Comparison of ENCODE assay signal across 10 cellular contexts in the genomic region with DNA sequence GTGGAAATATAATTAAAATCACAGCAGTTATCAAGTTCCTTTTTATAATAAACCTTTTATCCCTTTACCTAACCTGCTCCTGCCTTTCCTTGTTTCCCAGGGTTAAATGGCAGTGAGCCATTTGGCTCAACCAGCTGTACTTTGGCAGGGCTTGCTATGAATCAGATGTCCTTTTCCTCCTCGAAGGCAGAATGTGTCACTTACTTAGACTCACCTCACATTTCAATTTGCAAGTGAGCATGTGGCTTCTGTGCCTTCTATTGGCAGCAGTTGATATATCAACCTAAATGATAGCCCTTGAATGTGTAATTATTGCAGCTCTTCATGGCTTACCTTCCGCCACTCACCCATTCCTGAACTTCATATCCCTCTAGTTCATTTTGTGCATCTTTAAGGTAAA.
DNase-seq lines count a peak whose midpoint lies in the region; ATAC-seq and TF ChIP-seq lines count a peak whose summit lies in the region.
"Had no signal": no experiment of that assay in that cellular context is flagged by ENCODE, and none has a peak within 500 bp of the region (broad histone marks: within the 10 kb centered on the region; RNA-seq: fewer than 3 reads in every experiment).

No MANE protein-coding gene starts in this region.

- H3K27ac ChIP-seq in breast epithelium, result peak overlapping the region in 1 of 2 donors; percentile 0
- H3K27ac ChIP-seq in upper lobe of left lung, result peak overlapping the region in 1 of 4 donors; percentile 18
- H3K27ac ChIP-seq: dorsolateral prefrontal cortex had no signal

- peak; percentile 87 for DNase-seq in M059J (ENCODE audit: low read depth)
- DNase-seq in breast epithelium (ENCODE audit: low spot score in 2 of 2), result peak; percentile 58 to 74
- DNase-seq in inferior parietal cortex (ENCODE audit: extremely low spot score), result peak; percentile 20
- DNase-seq in upper lobe of left lung, result peak in 1 of 2 donors; percentile 62
- no peak for DNase-seq in NOMO-1 treated with dmso at 0.1 percent for 144 hours (lab: John Stamatoyannopoulos, UW; ENCODE audit: unreplicated experiment)
- no peak for DNase-seq in ACHN
- DNase-seq in occipital lobe (lab: John Stamatoyannopoulos, UW), result no peak
- DNase-seq: dorsolateral prefrontal cortex had no signal

- 44 to 68% methylated on average over 2 of the region's 2 CpGs for WGBS in upper lobe of left lung, 2 donors

- peak in 1 of 4 donors; percentile 39 for TF ChIP-seq EP300 in upper lobe of left lung (IDR thresholded peaks at IDR 0.05)

- H3K4me1 ChIP-seq in breast epithelium (peaks cover 0 to 8% of the 10 kb centered on the region in 2 donors), upper lobe of left lung (peaks cover 4 to 25% (median 15%) of the 10 kb centered on the region in 4 donors)

- no peak overlapping the region for H3K4me3 ChIP-seq in breast epithelium
- no peak overlapping the region for H3K4me3 ChIP-seq in upper lobe of left lung
- H3K4me3 ChIP-seq: dorsolateral prefrontal cortex had no signal

- in situ Hi-C loops in ACHN (cut with HindIII; ENCODE audit: low pct_ligation_motif_present, low pct_unique_long_range_greater_than_20kb, low sequenced_read_pairs), result no loop called here

- H3K36me3 ChIP-seq in breast epithelium (no peaks in the 10 kb centered on the region), upper lobe of left lung (no peaks in the 10 kb centered on the region)

- intact Hi-C loops in breast epithelium (cut with DNase I; ENCODE audit: low total_unique reads), result loop anchor here (10.0 kb wide), 1 partner anchor 327 kb away; no protein-coding TSS in a partner anchor

- H3K27me3 ChIP-seq in breast epithelium, result no peaks in the 10 kb centered on the region
- no peaks in the 10 kb centered on the region for H3K27me3 ChIP-seq in upper lobe of left lung
- H3K27me3 ChIP-seq: dorsolateral prefrontal cortex had no signal

- no peaks in the 10 kb centered on the region for H3K9me3 ChIP-seq in breast epithelium
- H3K9me3 ChIP-seq in upper lobe of left lung, result no peaks in the 10 kb centered on the region

- peak; percentile 38 to 65 for ATAC-seq in upper lobe of left lung (ENCODE audit: low FRiP score in 2 of 2)
- no peak for ATAC-seq in HG03378 (IDR thresholded peaks at IDR 0.05; ENCODE audit: unreplicated experiment)
- ATAC-seq: Panc1 had no signal

- TF ChIP-seq CTCF in breast epithelium (IDR thresholded peaks at IDR 0.05) (no peak), upper lobe of left lung (IDR thresholded peaks at IDR 0.05) (peak in 1 of 6 experiments; percentile 13)

- TF ChIP-seq POLR2A in breast epithelium (IDR thresholded peaks at IDR 0.05) (no peak), upper lobe of left lung (IDR thresholded peaks at IDR 0.05) (no peak)

Comparison
In these comparisons a context has a peak if more than half of its experiments do, and no peak if none do; other contexts are left out.
1. DNase-seq: peak in M059J (single experiment), breast epithelium (2 of 2) and inferior parietal cortex (single experiment); none in NOMO-1 treated with dmso at 0.1 percent for 144 hours (single experiment), ACHN (single experiment) and occipital lobe (single experiment).